22 cellular contexts compared by ENCODE assay signal in the genomic region with DNA sequence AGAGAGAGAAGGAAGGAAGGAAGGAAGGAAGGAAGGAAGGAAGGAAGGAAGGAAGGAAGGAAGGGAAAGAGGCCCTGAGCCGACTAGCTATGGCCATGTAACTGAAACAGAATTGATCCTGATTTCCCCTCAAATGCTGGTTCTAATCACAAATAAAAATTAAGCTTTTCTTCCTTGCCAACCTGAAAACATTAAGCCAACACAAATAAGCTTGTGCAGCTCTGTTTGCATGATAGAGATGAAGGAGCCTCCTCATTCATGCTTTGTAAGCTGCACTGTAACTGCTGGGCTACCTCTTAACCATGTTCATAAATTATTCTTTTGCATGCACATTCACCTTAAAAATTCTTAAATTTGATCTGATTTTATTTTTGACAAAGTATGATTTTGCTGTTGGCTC. TPM values are rescaled to one million over a fixed set of nuclear protein-coding genes. Genes with fewer than 3 reads are reported as not detected.
DNase-seq lines count a peak whose midpoint lies in the region; ATAC-seq and TF ChIP-seq lines count a peak whose summit lies in the region.
"Had no signal": no experiment of that assay in that cellular context is flagged by ENCODE, and none has a peak within 500 bp of the region (broad histone marks: within the 10 kb centered on the region; RNA-seq: fewer than 3 reads in every experiment).

No MANE protein-coding gene starts in this region.

- no peaks in the 10 kb centered on the region for H3K27me3 Mint-ChIP-seq in activated CD8-positive, alpha-beta T cell treated with anti-CD3 and anti-CD28 coated beads, Interleukin-2, amount 10 ng/mL, durations not matched to agents 7 days and 5 days (ENCODE audit: low read depth)
- H3K27me3 Mint-ChIP-seq: CD4-positive, CD25-positive, alpha-beta regulatory T cell had no signal

- no peaks in the 10 kb centered on the region for H3K36me3 Mint-ChIP-seq in activated CD8-positive, alpha-beta T cell treated with anti-CD3 and anti-CD28 coated beads, Interleukin-2, amount 10 ng/mL, durations not matched to agents 7 days and 5 days (ENCODE audit: low read depth)
- H3K36me3 Mint-ChIP-seq: CD4-positive, CD25-positive, alpha-beta regulatory T cell; CD8-positive, alpha-beta memory T cell had no signal

- TF ChIP-seq CTCF in SU-DHL-6 (IDR thresholded peaks at IDR 0.05; ENCODE audit: insufficient read depth, low read length, poor library complexity, severe bottlenecking) (no peak), hepatocyte (IDR thresholded peaks at IDR 0.05; ENCODE audit: poor library complexity) (no peak)

- H3K9me3 ChIP-seq in SU-DHL-6 (ENCODE audit: insufficient read depth, low read length) (no peaks in the 10 kb centered on the region), hepatocyte (ENCODE audit: low read depth) (no peaks in the 10 kb centered on the region)
- H3K9me3 ChIP-seq: A549, HAP-1 had no signal

- H3K9me2 ChIP-seq in SU-DHL-6 (replicated peaks; ENCODE audit: insufficient read depth, low read length) (no peaks in the 10 kb centered on the region), hepatocyte (replicated peaks; ENCODE audit: insufficient read depth) (no peaks in the 10 kb centered on the region)

- peaks cover 3% of the 10 kb centered on the region for H3K9me3 Mint-ChIP-seq in activated CD8-positive, alpha-beta T cell treated with anti-CD3 and anti-CD28 coated beads, Interleukin-2, amount 10 ng/mL, durations not matched to agents 7 days and 5 days (ENCODE audit: insufficient read depth)

- H3K4me1 Mint-ChIP-seq in activated CD8-positive, alpha-beta T cell treated with anti-CD3 and anti-CD28 coated beads, Interleukin-2, amount 10 ng/mL, durations not matched to agents 7 days and 5 days (ENCODE audit: low read depth) = no peaks in the 10 kb centered on the region

- no peak overlapping the region for H3K4me2 ChIP-seq in SU-DHL-6 (ENCODE audit: low read depth, low read length, poor library complexity, severe bottlenecking)
- no peak overlapping the region for H3K4me2 ChIP-seq in hepatocyte
- H3K4me2 ChIP-seq: A549 had no signal

- H3K36me3 ChIP-seq in SU-DHL-6 (ENCODE audit: low read length) (no peaks in the 10 kb centered on the region), hepatocyte (replicated peaks; ENCODE audit: insufficient read depth, low read depth) (no peaks in the 10 kb centered on the region)
- H3K36me3 ChIP-seq: HAP-1 had no signal

- no peak overlapping the region for H2AFZ ChIP-seq in SU-DHL-6 (ENCODE audit: low read depth, low read length, severe bottlenecking)
- H2AFZ ChIP-seq in hepatocyte = no peak overlapping the region

- H3K27me3 ChIP-seq in SU-DHL-6 (ENCODE audit: low read length) (no peaks in the 10 kb centered on the region), hepatocyte (no peaks in the 10 kb centered on the region)

- DNase-seq in NCI-H1092 (lab: John Stamatoyannopoulos, UW) (peak; percentile 4), NCI-H1092 treated with DMSO at 0.1 percent for 48 hours (lab: John Stamatoyannopoulos, UW) (no peak), NCI-H69 (lab: John Stamatoyannopoulos, UW) (peak; percentile 29), hepatocyte (ENCODE audit: low spot score) (no peak), inferior parietal cortex (ENCODE audit: extremely low spot score) (no peak)
- DNase-seq in activated CD8-positive, alpha-beta T cell treated with anti-CD3 and anti-CD28 coated beads, Interleukin-2, amount 10 ng/mL, durations not matched to agents 7 days and 5 days = no peak
- DNase-seq: C1 segment of cervical spinal cord; CD4-positive, CD25-positive, alpha-beta regulatory T cell; CD8-positive, alpha-beta memory T cell; COR-L47; DMS 273 treated with DMSO at 0.1 percent for 48 hours; DMS53; DND-41; EL had no signal

- no peak overlapping the region for H3K4me3 Mint-ChIP-seq in activated CD8-positive, alpha-beta T cell treated with anti-CD3 and anti-CD28 coated beads, Interleukin-2, amount 10 ng/mL, durations not matched to agents 7 days and 5 days
- H3K4me3 Mint-ChIP-seq: CD4-positive, CD25-positive, alpha-beta regulatory T cell; CD8-positive, alpha-beta memory T cell had no signal

- H3K4me1 ChIP-seq in hepatocyte (ENCODE audit: insufficient read depth) = no peaks in the 10 kb centered on the region
- H3K4me1 ChIP-seq: A549, HAP-1 had no signal

- H3F3A ChIP-seq in SU-DHL-6 (ENCODE audit: insufficient read depth) = peaks cover 32% of the 10 kb centered on the region

- POLR2A ChIA-PET in activated CD8-positive, alpha-beta T cell treated with anti-CD3 and anti-CD28 coated beads, Interleukin-2, amount 10 ng/mL, durations not matched to agents 7 days and 5 days (lab: Charles Lee) = interaction anchor here (0.8 to 1.1 kb wide), 2 partner anchors 29 to 42 kb away, joined by 3 to 4 read pairs; partner anchors contain the start of gene APOL6

- H4K20me1 ChIP-seq in SU-DHL-6 (ENCODE audit: low read depth, low read length) (no peaks in the 10 kb centered on the region), hepatocyte (ENCODE audit: insufficient read depth, poor library complexity, severe bottlenecking) (no peaks in the 10 kb centered on the region)

- no peak overlapping the region for H3K27ac Mint-ChIP-seq in activated CD8-positive, alpha-beta T cell treated with anti-CD3 and anti-CD28 coated beads, Interleukin-2, amount 10 ng/mL, durations not matched to agents 7 days and 5 days
- H3K27ac Mint-ChIP-seq: CD4-positive, CD25-positive, alpha-beta regulatory T cell had no signal

- ATAC-seq in activated CD8-positive, alpha-beta T cell treated with anti-CD3 and anti-CD28 coated beads, Interleukin-2, amount 10 ng/mL, durations not matched to agents 7 days and 5 days = no peak
- ATAC-seq: A549, GM12878 had no signal

- CTCF ChIA-PET in activated CD8-positive, alpha-beta T cell treated with anti-CD3 and anti-CD28 coated beads, Interleukin-2, amount 10 ng/mL, durations not matched to agents 7 days and 5 days (lab: Charles Lee) = interaction anchor here (0.8 to 1.6 kb wide), 2 partner anchors 59 to 63 kb away, joined by 4 to 8 read pairs; no protein-coding TSS in a partner anchor

- H3K27ac ChIP-seq in SU-DHL-6 (ENCODE audit: low read depth, low read length) (peak overlapping the region; percentile 13; the same call in 1 of the 2 replicates), hepatocyte (no peak overlapping the region)
- H3K27ac ChIP-seq: 22Rv1, A549 had no signal

- H3K9ac ChIP-seq in SU-DHL-6 (ENCODE audit: low read length) = no peak overlapping the region

- H3K79me2 ChIP-seq in SU-DHL-6 (ENCODE audit: insufficient read depth, low read length) (no peaks in the 10 kb centered on the region), hepatocyte (no peaks in the 10 kb centered on the region)

- H3K4me3 ChIP-seq in SU-DHL-6 (ENCODE audit: insufficient read depth, low read length, poor library complexity, severe bottlenecking) (no peak overlapping the region), hepatocyte (no peak overlapping the region)
- H3K4me3 ChIP-seq: A549, GM12878, HAP-1 had no signal

- no CpG with 5 or more reads among the region's 1 CpG for WGBS in hepatocyte (ENCODE audit: low lambda C conversion rate, missing lambda C conversion rate)

RNA-seq across cellular contexts. Expression of gene APOL5, which starts 27.7 kb away (rescaled TPM):
- not detected for total RNA-seq in activated CD8-positive, alpha-beta T cell treated with anti-CD3 and anti-CD28 coated beads, Interleukin-2, amount 10 ng/mL, durations not matched to agents 7 days and 5 days
- not detected in 2 replicates for total RNA-seq in hepatocyte
- polyA plus RNA-seq in hepatocyte = not detected in 2 replicates
- total RNA-seq: CD4-positive, CD25-positive, alpha-beta regulatory T cell; CD8-positive, alpha-beta memory T cell; G401; GM12878; H1; HT-29 had no signal
- polyA plus RNA-seq: A549; CD4-positive, CD25-positive, alpha-beta regulatory T cell; CD8-positive, alpha-beta memory T cell; GM12878; H1 had no signal

RNA-seq across cellular contexts. Expression of gene APOL6, which starts 41.8 kb away (rescaled TPM):
- 10 to 100 TPM; 62.3 to 63.2 TPM for total RNA-seq in activated CD8-positive, alpha-beta T cell treated with anti-CD3 and anti-CD28 coated beads, Interleukin-2, amount 10 ng/mL, durations not matched to agents 7 days and 5 days
- total RNA-seq in hepatocyte = 19.6 and 21.0 TPM in 2 replicates
- 2.7 and 3.1 TPM in 2 replicates for polyA plus RNA-seq in hepatocyte

Comparison
In these comparisons a context has a peak if more than half of its experiments do, and no peak if none do; other contexts are left out.
1. DNase-seq: peak in NCI-H1092 (single experiment) and NCI-H69 (single experiment); none in NCI-H1092 treated with DMSO at 0.1 percent for 48 hours (single experiment), activated CD8-positive, alpha-beta T cell treated with anti-CD3 and anti-CD28 coated beads, Interleukin-2, amount 10 ng/mL, durations not matched to agents 7 days and 5 days (single experiment), hepatocyte (single experiment) and inferior parietal cortex (single experiment).